1 cellular context compared by ENCODE assay signal in the genomic region with DNA sequence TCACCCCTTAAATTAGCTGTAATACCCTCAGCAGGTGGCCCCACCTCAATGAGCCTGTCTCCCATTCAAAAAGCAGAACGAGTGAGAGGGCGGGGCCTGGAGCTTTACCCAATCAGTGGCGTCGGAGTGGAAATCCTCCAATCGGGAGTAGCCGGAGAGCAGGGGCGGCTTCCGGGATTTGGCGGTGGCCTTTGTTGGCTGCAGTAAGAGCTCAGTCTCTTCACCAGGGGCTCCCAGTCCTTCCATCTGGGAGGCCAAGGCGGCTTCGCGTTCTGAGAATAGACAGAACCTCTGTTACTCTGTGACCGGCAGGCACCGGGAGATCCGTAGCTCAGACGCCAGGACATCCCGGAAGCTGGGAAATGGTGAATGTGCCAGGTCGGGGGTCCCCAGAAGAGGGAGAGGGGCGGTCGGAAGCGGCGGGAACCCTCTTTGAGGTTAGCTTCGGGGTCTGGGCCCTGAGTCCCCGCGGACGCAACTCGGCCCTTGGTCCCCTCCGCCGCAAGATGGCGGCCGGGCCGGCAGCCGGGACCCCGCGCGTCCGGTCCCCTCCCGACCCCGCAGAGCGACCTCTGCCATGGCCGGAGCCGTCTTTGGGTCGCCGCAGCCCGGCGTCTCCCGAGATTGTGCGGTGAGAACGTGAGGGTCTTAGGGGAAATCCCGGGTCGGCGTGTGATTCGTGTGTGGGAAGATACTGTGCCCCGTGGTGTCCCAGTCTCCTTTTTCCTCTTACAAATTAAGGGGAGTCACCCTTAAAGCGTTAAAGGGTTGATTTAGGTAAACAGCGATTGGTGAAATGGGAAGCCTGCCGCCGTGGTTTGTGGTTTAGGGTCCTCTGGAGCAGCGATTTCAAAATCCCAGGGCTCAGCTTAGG.
TF ChIP-seq lines count a peak whose summit lies in the region.

No MANE protein-coding gene starts in this region.

TF ChIP-seq in A549, 52 proteins besides CTCF, POLR2A, EP300 and RAD21 (continued from another document):
- TF ChIP-seq PHF8 (IDR thresholded peaks at IDR 0.05; ENCODE audit: borderline replicate concordance, low read depth) = peak; percentile 99
- TF ChIP-seq CEBPB (IDR thresholded peaks at IDR 0.05) = no peak
- no peak for TF ChIP-seq CBX2 (IDR thresholded peaks at IDR 0.05; ENCODE audit: borderline replicate concordance, low read depth)
